Comparison of ENCODE assay signal across 19 cellular contexts in the genomic region with DNA sequence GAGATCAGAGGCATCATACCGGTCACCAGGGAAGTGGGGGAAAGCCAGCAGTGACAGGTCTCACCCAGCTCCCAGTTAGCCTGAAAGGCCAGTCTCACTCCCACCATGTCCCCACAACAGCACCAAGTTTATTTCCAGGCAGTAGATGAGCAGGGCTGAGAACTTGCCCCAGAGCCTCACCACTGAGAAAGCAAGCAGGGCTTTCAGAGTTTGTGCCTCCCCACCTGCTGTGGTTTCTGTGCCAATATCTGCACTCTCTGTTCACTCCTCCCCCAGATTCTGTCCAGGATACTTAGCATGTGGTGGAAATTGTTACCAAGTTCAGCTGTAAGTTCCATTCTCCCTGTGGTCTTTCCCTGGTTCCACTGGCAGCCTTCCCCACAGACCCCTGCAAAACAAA.
"Had no signal": no experiment of that assay in that cellular context is flagged by ENCODE, and none has a peak within 500 bp of the region (broad histone marks: within the 10 kb centered on the region; RNA-seq: fewer than 3 reads in every experiment).

No MANE protein-coding gene starts in this region.

- H3K9me3 Mint-ChIP-seq: stimulated activated memory B cell treated with anti-CD40 and anti-IgM and Interleukin-4, amounts not matched to agents 10 μg/mL and 1 μg/mL and 100 μg/mL, for 72 hours; stimulated activated naive CD8-positive, alpha-beta T cell treated with anti-CD3 and anti-CD28 coated beads, Interleukin-15, Interleukin-2, amounts not matched to agents 100 ng/mL and 50 ng/mL, for 24 hours had no signal

- H3K36me3 ChIP-seq: esophagus muscularis mucosa, gastrocnemius medialis, right lobe of liver, tibial nerve had no signal

- DNase-seq: effector memory CD8-positive, alpha-beta T cell; gastrocnemius medialis; kidney; left colon; left ventricle myocardium superior; mesenchymal stem cell; midbrain; psoas muscle; retina; right lobe of liver; stimulated activated CD4-positive, alpha-beta T cell treated with anti-CD3 and anti-CD28 coated beads, Interleukin-4, amount 100 ng/mL, for 1 hour; testis had no signal

- H3K4me3 Mint-ChIP-seq: effector memory CD8-positive, alpha-beta T cell; natural killer cell treated with Interleukin-12 subunit alpha and Interleukin-12 subunit beta and Interleukin-15 and Interleukin-18, amount 100 ng/mL, for 72 hours; stimulated activated memory B cell treated with anti-CD40 and anti-IgM and Interleukin-4, amounts not matched to agents 10 μg/mL and 1 μg/mL and 100 μg/mL, for 72 hours; stimulated activated naive CD8-positive, alpha-beta T cell treated with anti-CD3 and anti-CD28 coated beads, Interleukin-15, Interleukin-2, amounts not matched to agents 100 ng/mL and 50 ng/mL, for 24 hours had no signal

- H3K9me3 ChIP-seq: esophagus muscularis mucosa, gastrocnemius medialis, right lobe of liver, testis had no signal

- H3K27ac Mint-ChIP-seq: effector memory CD8-positive, alpha-beta T cell; natural killer cell treated with Interleukin-12 subunit alpha and Interleukin-12 subunit beta and Interleukin-15 and Interleukin-18, amount 100 ng/mL, for 72 hours; stimulated activated memory B cell treated with anti-CD40 and anti-IgM and Interleukin-4, amounts not matched to agents 10 μg/mL and 1 μg/mL and 100 μg/mL, for 72 hours; stimulated activated naive CD8-positive, alpha-beta T cell treated with anti-CD3 and anti-CD28 coated beads, Interleukin-15, Interleukin-2, amounts not matched to agents 100 ng/mL and 50 ng/mL, for 24 hours had no signal

- FAIRE-seq: kidney had no signal

- H3K4me1 ChIP-seq: esophagus muscularis mucosa, gastrocnemius medialis, psoas muscle, right lobe of liver, testis, tibial nerve had no signal

- H3K4me3 ChIP-seq: esophagus muscularis mucosa, gastrocnemius medialis, lung, psoas muscle, right lobe of liver, testis, tibial nerve had no signal

- H3K4me1 Mint-ChIP-seq: stimulated activated memory B cell treated with anti-CD40 and anti-IgM and Interleukin-4, amounts not matched to agents 10 μg/mL and 1 μg/mL and 100 μg/mL, for 72 hours had no signal

- H3K36me3 Mint-ChIP-seq: natural killer cell treated with Interleukin-12 subunit alpha and Interleukin-12 subunit beta and Interleukin-15 and Interleukin-18, amount 100 ng/mL, for 72 hours; stimulated activated memory B cell treated with anti-CD40 and anti-IgM and Interleukin-4, amounts not matched to agents 10 μg/mL and 1 μg/mL and 100 μg/mL, for 72 hours had no signal

- ATAC-seq: effector memory CD8-positive, alpha-beta T cell; gastrocnemius medialis; left colon; left ventricle myocardium superior; natural killer cell treated with Interleukin-12 subunit alpha and Interleukin-12 subunit beta and Interleukin-15 and Interleukin-18, amount 100 ng/mL, for 72 hours; psoas muscle; right lobe of liver had no signal

- H3K27ac ChIP-seq: epithelial cell of prostate, esophagus muscularis mucosa, gastrocnemius medialis, psoas muscle, right lobe of liver had no signal

- H3K27me3 ChIP-seq: esophagus muscularis mucosa, gastrocnemius medialis, right lobe of liver, testis, tibial nerve had no signal

- H3K27me3 Mint-ChIP-seq: effector memory CD8-positive, alpha-beta T cell; natural killer cell treated with Interleukin-12 subunit alpha and Interleukin-12 subunit beta and Interleukin-15 and Interleukin-18, amount 100 ng/mL, for 72 hours; stimulated activated memory B cell treated with anti-CD40 and anti-IgM and Interleukin-4, amounts not matched to agents 10 μg/mL and 1 μg/mL and 100 μg/mL, for 72 hours; stimulated activated naive CD8-positive, alpha-beta T cell treated with anti-CD3 and anti-CD28 coated beads, Interleukin-15, Interleukin-2, amounts not matched to agents 100 ng/mL and 50 ng/mL, for 24 hours had no signal
